17 cellular contexts compared by ENCODE assay signal in genomic region chr10:49601857-49602256, GRCh38. TPM values are rescaled to one million over a fixed set of nuclear protein-coding genes. Genes with fewer than 3 reads are reported as not detected.
A peak's percentile ranks its signal among the peaks of the same experiment; 100 is the strongest.
DNase-seq lines count a peak whose midpoint lies in the region; FAIRE-seq and TF ChIP-seq lines count a peak whose summit lies in the region.
"Had no signal": no experiment of that assay in that cellular context is flagged by ENCODE, and none has a peak within 500 bp of the region (broad histone marks: within the 10 kb centered on the region; RNA-seq: fewer than 3 reads in every experiment).

No MANE protein-coding gene starts in this region.

- H3K9me3 ChIP-seq in SK-N-SH (no peaks in the 10 kb centered on the region), keratinocyte (ENCODE audit: control insufficient read depth, low read depth, low read length) (no peaks in the 10 kb centered on the region), esophagus squamous epithelium (no peaks in the 10 kb centered on the region)
- H3K9me3 ChIP-seq: psoas muscle, SJSA1 had no signal

- H3K79me2 ChIP-seq in SK-N-SH (ENCODE audit: insufficient read depth) (no peaks in the 10 kb centered on the region), keratinocyte (ENCODE audit: control insufficient read depth, insufficient read depth, low read length) (no peaks in the 10 kb centered on the region)

- H3K4me1 ChIP-seq in SK-N-SH (ENCODE audit: control insufficient read depth in 1 of 2, insufficient read depth in 2 of 2, low read depth in 1 of 2, low read length in 1 of 2) = peaks cover 0 to 29% of the 10 kb centered on the region in 2 experiments; a peak in 1 of 4 replicates
- peaks cover 17% of the 10 kb centered on the region for H3K4me1 ChIP-seq in keratinocyte (ENCODE audit: control insufficient read depth, extremely low read depth, insufficient read depth, low read length)
- peaks cover 0 to 5% (median 0%) of the 10 kb centered on the region in 3 donors for H3K4me1 ChIP-seq in esophagus squamous epithelium
- H3K4me1 ChIP-seq: psoas muscle, SJSA1 had no signal

- no peak for FAIRE-seq in H54 (lab: Jason Lieb, UNC)
- FAIRE-seq in keratinocyte (lab: Jason Lieb, UNC) = peak; percentile 95

- WGBS in SK-N-SH (ENCODE audit: low lambda C conversion rate) = 78% methylated on average over 3 of the region's 7 CpGs
- 47% methylated on average over 6 of the region's 7 CpGs; no CpG with 5 or more reads in 1 of the 2 donors for WGBS in esophagus squamous epithelium, 2 donors

- H3F3A ChIP-seq in SK-N-SH (replicated peaks; ENCODE audit: insufficient read depth) = no peaks in the 10 kb centered on the region

- intact Hi-C loops in esophagus squamous epithelium (cut with DNase I) = no loop called here

- TF ChIP-seq POLR2A in H54 (IDR thresholded peaks at IDR 0.05; ENCODE audit: low read depth, low read length) = no peak
- no peak for TF ChIP-seq POLR2A in esophagus squamous epithelium (IDR thresholded peaks at IDR 0.05)

- CTCF ChIA-PET in SK-N-SH (lab: Yijun Ruan, JAX) = interaction anchor here (2.4 kb wide), 1 partner anchor 9 kb away, joined by 15 read pairs; no protein-coding TSS in a partner anchor

- no peaks in the 10 kb centered on the region for H3K9me2 ChIP-seq in SK-N-SH

- TF ChIP-seq CTCF in SK-N-SH (IDR thresholded peaks at IDR 0.05) (no peak), keratinocyte (optimal IDR thresholded peaks at IDR 0.05 in 1 of 3, IDR thresholded peaks at IDR 0.05 in 1 of 3, conservative IDR thresholded peaks at IDR 0.05 in 1 of 3; ENCODE audit: extremely low read depth in 1 of 3, insufficient read depth in 2 of 3, low read length in 3 of 3) (no peak), esophagus squamous epithelium (IDR thresholded peaks at IDR 0.05) (no peak)

- H4K20me1 ChIP-seq in SK-N-SH (ENCODE audit: insufficient read depth) (no peaks in the 10 kb centered on the region), keratinocyte (ENCODE audit: control insufficient read depth, extremely low read depth, insufficient read depth, low read length) (no peaks in the 10 kb centered on the region)

- peaks cover 2% of the 10 kb centered on the region for H3K9me1 ChIP-seq in keratinocyte (ENCODE audit: control insufficient read depth, extremely low read depth, insufficient read depth, low read length)

- H3K4me2 ChIP-seq in SK-N-SH (no peak overlapping the region), keratinocyte (ENCODE audit: control insufficient read depth, extremely low read depth, insufficient read depth, low read depth, low read length) (peak overlapping the region; percentile 40)

- DNase-seq in AG20443 (ENCODE audit: low spot score) = peak; percentile 50
- peak; percentile 45 for DNase-seq in H54 (ENCODE audit: insufficient read length, low spot score)
- DNase-seq in SK-N-SH = no peak
- peak; percentile 48 for DNase-seq in keratinocyte (ENCODE audit: low read depth, low spot score)
- no peak for DNase-seq in MV-4-11 (lab: John Stamatoyannopoulos, UW)
- no peak for DNase-seq in DMS53 treated with DMSO at 0.1 percent for 48 hours (lab: John Stamatoyannopoulos, UW; ENCODE audit: unreplicated experiment)
- no peak for DNase-seq in esophagus squamous epithelium (lab: John Stamatoyannopoulos, UW)
- DNase-seq in NCI-H2171 (lab: John Stamatoyannopoulos, UW) = no peak
- DNase-seq: activated CD8-positive, alpha-beta T cell treated with anti-CD3 and anti-CD28 coated beads, Interleukin-2, amount 10 ng/mL, durations not matched to agents 7 days and 5 days; DMS53; KBM-7; left cardiac atrium; NCI-H2029; NCI-H774 had no signal

- H3K27ac ChIP-seq in SK-N-SH (ENCODE audit: low read depth in 2 of 2, low read length in 1 of 2) (no peak overlapping the region), keratinocyte (ENCODE audit: control insufficient read depth, insufficient read depth, low read length) (no peak overlapping the region), esophagus squamous epithelium (no peak overlapping the region)
- H3K27ac ChIP-seq: psoas muscle, SJSA1 had no signal

- no peak for TF ChIP-seq RAD21 in SK-N-SH (IDR thresholded peaks at IDR 0.05; ENCODE audit: low read length)

- no peak for TF ChIP-seq EP300 in SK-N-SH (IDR thresholded peaks at IDR 0.05; ENCODE audit: borderline replicate concordance in 1 of 2, low read depth in 1 of 2, low read length in 1 of 2)

- H3K4me3 ChIP-seq in SK-N-SH (ENCODE audit: low read depth in 2 of 2, low read length in 1 of 2) = no peak overlapping the region
- H3K4me3 ChIP-seq in keratinocyte (ENCODE audit: control insufficient read depth in 2 of 3, extremely low read depth in 1 of 3, insufficient read depth in 2 of 3, low read depth in 1 of 3, low read length in 3 of 3) = no peak overlapping the region
- no peak overlapping the region for H3K4me3 ChIP-seq in esophagus squamous epithelium
- H3K4me3 ChIP-seq: psoas muscle, SJSA1 had no signal

- H3K9ac ChIP-seq in SK-N-SH (no peak overlapping the region), keratinocyte (ENCODE audit: control insufficient read depth, extremely low read depth, insufficient read depth, low read length) (no peak overlapping the region)

- H3K36me3 ChIP-seq in SK-N-SH (replicated peaks in 1 of 2; ENCODE audit: control insufficient read depth in 1 of 2, insufficient read depth in 2 of 2, low read length in 1 of 2) = no peaks in the 10 kb centered on the region
- H3K36me3 ChIP-seq in keratinocyte (ENCODE audit: control insufficient read depth in 2 of 2, extremely low read depth in 1 of 2, insufficient read depth in 2 of 2, low read length in 2 of 2) = no peaks in the 10 kb centered on the region
- no peaks in the 10 kb centered on the region for H3K36me3 ChIP-seq in esophagus squamous epithelium
- H3K36me3 ChIP-seq: SJSA1 had no signal

- H2AFZ ChIP-seq in SK-N-SH (ENCODE audit: low read depth) (no peak overlapping the region), keratinocyte (ENCODE audit: control insufficient read depth, low read length) (no peak overlapping the region)

- H3K27me3 ChIP-seq in SK-N-SH (ENCODE audit: insufficient read depth) (no peaks in the 10 kb centered on the region), keratinocyte (ENCODE audit: control insufficient read depth, extremely low read depth, insufficient read depth, low read length) (peaks cover 14% of the 10 kb centered on the region), esophagus squamous epithelium (peaks cover 0 to 68% (median 0%) of the 10 kb centered on the region in 4 donors)
- H3K27me3 ChIP-seq: SJSA1 had no signal

- dilution Hi-C loops in keratinocyte (cut with MboI; ENCODE audit: extremely low pct_ligation_motif_present, low sequenced_read_pairs) = no loop called here

- POLR2A ChIA-PET in SK-N-SH (lab: Yijun Ruan, JAX) = no interaction called here

TF ChIP-seq in SK-N-SH, 30 proteins besides CTCF, POLR2A, EP300 and RAD21:
- TF ChIP-seq FOSL2 (IDR thresholded peaks at IDR 0.05; ENCODE audit: borderline replicate concordance, low read depth) = peak; percentile 30; the same call in 1 of the 2 replicates
- no peak for TF ChIP-seq USF1 (IDR thresholded peaks at IDR 0.05; ENCODE audit: borderline replicate concordance, low read depth)

RNA-seq across cellular contexts. Expression of gene SLC18A3, which starts 8.3 kb away (rescaled TPM):
- polyA plus RNA-seq in SK-N-SH (2012; rRNA removed) = 1.7 TPM in 2 replicates
- polyA plus RNA-seq in SK-N-SH (2012; cell fraction: cytosol; rRNA removed) = 0.84 and 1.6 TPM in 2 replicates
- polyA plus RNA-seq in SK-N-SH (2012; cell fraction: nucleus; rRNA removed) = 1.1 and 1.4 TPM in 2 replicates
- not detected in 3 replicates for polyA plus RNA-seq in keratinocyte
- not detected for polyA plus RNA-seq in keratinocyte (2011; ENCODE audit: low read depth)
- 0.05 TPM in 1 of 2 replicates, not detected in the other for polyA plus RNA-seq in keratinocyte (2011; cell fraction: cytosol; rRNA removed)
- not detected in 2 replicates for polyA plus RNA-seq in keratinocyte (2011; cell fraction: nucleus; rRNA removed)
- 0.23 TPM in 1 of 2 replicates, not detected in the other for polyA plus RNA-seq in keratinocyte (2012; ENCODE audit: low replicate concordance)
- polyA minus RNA-seq in keratinocyte = not detected in 3 replicates
- polyA minus RNA-seq in keratinocyte (2011; cell fraction: cytosol; rRNA and poly(A)+ RNA removed) = not detected
- polyA minus RNA-seq in keratinocyte (2011; cell fraction: nucleus; rRNA and poly(A)+ RNA removed) = not detected in 2 replicates
- not detected for total RNA-seq in esophagus squamous epithelium
- total RNA-seq: activated CD8-positive, alpha-beta T cell treated with anti-CD3 and anti-CD28 coated beads, Interleukin-2, amount 10 ng/mL, durations not matched to agents 7 days and 5 days; left cardiac atrium; psoas muscle; SJSA1 had no signal
- polyA plus RNA-seq: psoas muscle had no signal

RNA-seq across cellular contexts. Expression of gene CHAT, which starts 12.0 kb away (rescaled TPM):
- polyA plus RNA-seq in SK-N-SH (2012; rRNA removed) (0.08 TPM in 1 of 2 replicates, not detected in the other), keratinocyte (not detected in 3 replicates)
- not detected in 2 replicates for polyA plus RNA-seq in SK-N-SH (2012; cell fraction: cytosol; rRNA removed)
- polyA plus RNA-seq in SK-N-SH (2012; cell fraction: nucleus; rRNA removed) = 0.08 TPM in 1 of 2 replicates, not detected in the other
- not detected for polyA plus RNA-seq in keratinocyte (2011; ENCODE audit: low read depth)
- polyA plus RNA-seq in keratinocyte (2011; cell fraction: cytosol; rRNA removed) = not detected in 2 replicates
- not detected in 2 replicates for polyA plus RNA-seq in keratinocyte (2011; cell fraction: nucleus; rRNA removed)
- not detected in 2 replicates for polyA plus RNA-seq in keratinocyte (2012; ENCODE audit: low replicate concordance)
- polyA minus RNA-seq in keratinocyte = not detected in 3 replicates
- not detected for polyA minus RNA-seq in keratinocyte (2011; cell fraction: cytosol; rRNA and poly(A)+ RNA removed)
- not detected in 2 replicates for polyA minus RNA-seq in keratinocyte (2011; cell fraction: nucleus; rRNA and poly(A)+ RNA removed)
- total RNA-seq in esophagus squamous epithelium = not detected
- total RNA-seq: activated CD8-positive, alpha-beta T cell treated with anti-CD3 and anti-CD28 coated beads, Interleukin-2, amount 10 ng/mL, durations not matched to agents 7 days and 5 days; left cardiac atrium; psoas muscle; SJSA1 had no signal
- polyA plus RNA-seq: psoas muscle, thymus had no signal

Comparison
In these comparisons a context has a peak if more than half of its experiments do, and no peak if none do; other contexts are left out.
1. DNase-seq: peak in AG20443 (single experiment), H54 (single experiment) and keratinocyte (single experiment); none in SK-N-SH (single experiment), MV-4-11 (single experiment), DMS53 treated with DMSO at 0.1 percent for 48 hours (single experiment), esophagus squamous epithelium (single experiment) and NCI-H2171 (single experiment).